ENCODE assay signal across 19 cellular contexts in the genomic region with DNA sequence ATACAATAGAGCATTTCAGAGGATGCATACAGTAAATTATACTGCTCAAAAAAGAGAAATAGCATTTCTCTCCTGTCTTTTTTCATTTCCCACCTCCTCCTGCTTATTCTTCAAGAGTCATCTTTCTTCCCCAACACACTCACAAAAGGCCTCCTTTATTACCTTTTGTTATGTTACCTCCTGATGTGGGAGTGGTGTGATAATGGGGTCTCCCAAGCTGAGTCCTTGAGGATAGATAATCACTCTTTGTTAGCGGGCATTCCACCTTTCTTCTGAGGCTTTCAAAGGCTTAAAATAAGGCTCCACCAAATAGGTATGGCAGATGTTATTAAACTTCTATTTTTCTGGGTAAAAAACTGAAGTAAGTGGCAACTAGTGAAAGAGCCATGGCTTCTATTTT.
"Had no signal": no experiment of that assay in that cellular context is flagged by ENCODE, and none has a peak within 500 bp of the region (broad histone marks: within the 10 kb centered on the region; RNA-seq: fewer than 3 reads in every experiment).

No MANE protein-coding gene starts in this region.

- H3K4me1 Mint-ChIP-seq: activated CD8-positive, alpha-beta memory T cell treated with anti-CD3 and anti-CD28 coated beads, Interleukin-2, amount 10 ng/mL, durations not matched to agents 7 days and 5 days; activated naive CD4-positive, alpha-beta T cell treated with anti-CD3 and anti-CD28 coated beads, Interleukin-2, amount 10 ng/mL, durations not matched to agents 7 days and 5 days had no signal

- H3K36me3 Mint-ChIP-seq: activated CD4-positive, alpha-beta memory T cell treated with anti-CD3 and anti-CD28 coated beads for 36 hours; activated CD8-positive, alpha-beta memory T cell treated with anti-CD3 and anti-CD28 coated beads, Interleukin-2, amount 10 ng/mL, durations not matched to agents 7 days and 5 days; activated naive CD4-positive, alpha-beta T cell treated with anti-CD3 and anti-CD28 coated beads, Interleukin-2, amount 10 ng/mL, durations not matched to agents 7 days and 5 days; memory B cell; natural killer cell treated with Interleukin-12 subunit alpha and Interleukin-12 subunit beta and Interleukin-15 and Interleukin-18, amount 100 ng/mL, for 72 hours had no signal

- DNase-seq: activated CD4-positive, alpha-beta memory T cell treated with anti-CD3 and anti-CD28 coated beads for 36 hours; activated CD8-positive, alpha-beta memory T cell treated with anti-CD3 and anti-CD28 coated beads, Interleukin-2, amount 10 ng/mL, durations not matched to agents 7 days and 5 days; activated naive CD4-positive, alpha-beta T cell treated with anti-CD3 and anti-CD28 coated beads, Interleukin-2, amount 10 ng/mL, durations not matched to agents 7 days and 5 days; activated T-cell treated with anti-CD3 and anti-CD28 coated beads, Interleukin-2, amount 50 U/mL, for 1 hour; heart right ventricle; kidney; left ventricle myocardium inferior; nucleus accumbens; right cardiac atrium; stimulated activated CD4-positive, alpha-beta T cell treated with anti-CD3 and anti-CD28 coated beads, Interleukin-4, amount 100 ng/mL, for 24 hours; stimulated activated naive CD4-positive, alpha-beta T cell treated with Interleukin-2 at 50 U/mL for 16 hours; transverse colon had no signal

- H3K4me1 ChIP-seq: gastroesophageal sphincter, heart right ventricle, left ventricle myocardium inferior, transverse colon had no signal

- H3K9me3 ChIP-seq: gastroesophageal sphincter, heart right ventricle, left ventricle myocardium inferior, transverse colon had no signal

- H3K9me3 Mint-ChIP-seq: activated CD4-positive, alpha-beta memory T cell treated with anti-CD3 and anti-CD28 coated beads for 36 hours; activated naive CD4-positive, alpha-beta T cell treated with anti-CD3 and anti-CD28 coated beads, Interleukin-2, amount 10 ng/mL, durations not matched to agents 7 days and 5 days; natural killer cell treated with Interleukin-12 subunit alpha and Interleukin-12 subunit beta and Interleukin-15 and Interleukin-18, amount 100 ng/mL, for 72 hours had no signal

- H3K4me3 Mint-ChIP-seq: activated CD4-positive, alpha-beta memory T cell treated with anti-CD3 and anti-CD28 coated beads for 36 hours; activated CD8-positive, alpha-beta memory T cell treated with anti-CD3 and anti-CD28 coated beads, Interleukin-2, amount 10 ng/mL, durations not matched to agents 7 days and 5 days; activated naive CD4-positive, alpha-beta T cell treated with anti-CD3 and anti-CD28 coated beads, Interleukin-2, amount 10 ng/mL, durations not matched to agents 7 days and 5 days; memory B cell; natural killer cell treated with Interleukin-12 subunit alpha and Interleukin-12 subunit beta and Interleukin-15 and Interleukin-18, amount 100 ng/mL, for 72 hours had no signal

- H3K27ac ChIP-seq: gastroesophageal sphincter, heart right ventricle, left ventricle myocardium inferior, skin epidermis, transverse colon had no signal

- H3K27ac Mint-ChIP-seq: activated CD4-positive, alpha-beta memory T cell treated with anti-CD3 and anti-CD28 coated beads for 36 hours; activated CD8-positive, alpha-beta memory T cell treated with anti-CD3 and anti-CD28 coated beads, Interleukin-2, amount 10 ng/mL, durations not matched to agents 7 days and 5 days; activated naive CD4-positive, alpha-beta T cell treated with anti-CD3 and anti-CD28 coated beads, Interleukin-2, amount 10 ng/mL, durations not matched to agents 7 days and 5 days; memory B cell; natural killer cell treated with Interleukin-12 subunit alpha and Interleukin-12 subunit beta and Interleukin-15 and Interleukin-18, amount 100 ng/mL, for 72 hours; progenitor cell of endocrine pancreas had no signal

- ATAC-seq: activated CD8-positive, alpha-beta memory T cell treated with anti-CD3 and anti-CD28 coated beads, Interleukin-2, amount 10 ng/mL, durations not matched to agents 7 days and 5 days; heart right ventricle; natural killer cell treated with Interleukin-12 subunit alpha and Interleukin-12 subunit beta and Interleukin-15 and Interleukin-18, amount 100 ng/mL, for 72 hours; right cardiac atrium had no signal

- H3K27me3 ChIP-seq: gastroesophageal sphincter, heart right ventricle, transverse colon had no signal

- H3K4me3 ChIP-seq: gastroesophageal sphincter, heart right ventricle, left ventricle myocardium inferior, skin epidermis, transverse colon had no signal

- H3K36me3 ChIP-seq: gastroesophageal sphincter, heart right ventricle, left ventricle myocardium inferior, transverse colon had no signal

- FAIRE-seq: astrocyte, bronchial epithelial cell had no signal
